In genomic region chr19:56066152-56067023, GRCh38 we compare ENCODE assay signal across 1 cellular context.
A peak's percentile ranks its signal among the peaks of the same experiment; 100 is the strongest.
TF ChIP-seq lines count a peak whose summit lies in the region.

No MANE protein-coding gene starts in this region.

TF ChIP-seq in GM12878, 131 proteins besides CTCF, POLR2A, EP300 and RAD21 (continued from another document):
- TF ChIP-seq TARDBP (IDR thresholded peaks at IDR 0.05; ENCODE audit: borderline replicate concordance) (no peak), BMI1 (IDR thresholded peaks at IDR 0.05; ENCODE audit: borderline replicate concordance) (no peak), YBX1 (IDR thresholded peaks at IDR 0.05) (no peak), SMARCA5 (IDR thresholded peaks at IDR 0.05) (peak; percentile 51; the same call in 1 of the 2 replicates), STAT1 (conservative IDR thresholded peaks at IDR 0.05) (0 out of 2 replicates have a peak, but pooled peaks have one; percentile 19), TAF1 (IDR thresholded peaks at IDR 0.05; ENCODE audit: borderline replicate concordance, low read depth, low read length) (no peak), SMC3 (IDR thresholded peaks at IDR 0.05; ENCODE audit: borderline replicate concordance, low read length) (peak; percentile 61), NFIC (IDR thresholded peaks at IDR 0.05; ENCODE audit: low read depth, low read length) (no peak), SUZ12 (IDR thresholded peaks at IDR 0.05; ENCODE audit: unreplicated experiment) (no peak), GATAD2B (conservative IDR thresholded peaks at IDR 0.05; ENCODE audit: low read depth) (0 out of 2 replicates have a peak, but pooled peaks have one; percentile 39), IKZF2 (IDR thresholded peaks at IDR 0.05) (peak; percentile 19 to 46; a peak in 2 of 4 replicates)
